In the genomic region with DNA sequence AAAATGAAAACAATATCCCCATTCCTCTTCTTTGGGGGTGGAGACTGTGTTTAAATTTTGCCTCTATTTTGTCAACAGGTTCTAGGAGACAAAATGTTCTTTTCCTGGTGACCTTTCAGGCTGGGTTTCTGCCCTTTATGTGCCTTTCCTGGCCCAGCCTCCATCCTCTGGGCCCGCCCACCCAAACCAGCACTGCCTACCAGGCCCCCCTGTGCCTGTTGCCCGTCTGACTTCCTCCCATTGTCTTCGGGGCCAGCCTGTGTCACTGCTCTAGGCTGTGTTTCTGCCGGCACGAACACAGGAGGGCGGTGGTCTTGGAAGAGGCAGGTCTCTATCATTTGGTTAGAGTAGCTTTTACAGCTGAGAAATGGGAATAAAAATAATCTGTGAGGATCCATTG, we compare ENCODE assay signal across 8 cellular contexts. TPM values are rescaled to one million over a fixed set of nuclear protein-coding genes. Genes with fewer than 3 reads are reported as not detected.
DNase-seq lines count a peak whose midpoint lies in the region; ATAC-seq and TF ChIP-seq lines count a peak whose summit lies in the region.

No MANE protein-coding gene starts in this region.

- no peaks in the 10 kb centered on the region for H3K27me3 Mint-ChIP-seq in CD4-positive, alpha-beta T cell
- no peaks in the 10 kb centered on the region for H3K27me3 Mint-ChIP-seq in activated CD4-positive, alpha-beta T cell treated with anti-CD3 and anti-CD28 coated beads, Interleukin-2, amount 10 ng/mL, durations not matched to agents 7 days and 5 days
- H3K27me3 Mint-ChIP-seq in endothelial cell (ENCODE audit: unreplicated experiment) (peaks cover 8% of the 10 kb centered on the region), nephron (ENCODE audit: low read depth) (no peaks in the 10 kb centered on the region), type B pancreatic cell (no peaks in the 10 kb centered on the region)

- no peaks in the 10 kb centered on the region for H3K9me3 ChIP-seq in CD4-positive, alpha-beta T cell (ENCODE audit: control insufficient read depth, low read length)

- CTCF ChIA-PET in CD4-positive, alpha-beta T cell (lab: Charles Lee): interaction anchor here (0.6 to 19.9 kb wide), 8 partner anchors 9 to 33 kb away, joined by 3 to 250 read pairs (median 8); no protein-coding TSS in a partner anchor
- CTCF ChIA-PET in activated CD4-positive, alpha-beta T cell treated with anti-CD3 and anti-CD28 coated beads, Interleukin-2, amount 10 ng/mL, durations not matched to agents 7 days and 5 days (lab: Charles Lee): interaction anchor here (0.6 to 4.5 kb wide), 7 partner anchors 8 to 84 kb away, joined by 3 to 37 read pairs (median 5); no protein-coding TSS in a partner anchor

- H3K9me3 Mint-ChIP-seq in CD4-positive, alpha-beta T cell: no peaks in the 10 kb centered on the region
- no peaks in the 10 kb centered on the region for H3K9me3 Mint-ChIP-seq in activated CD4-positive, alpha-beta T cell treated with anti-CD3 and anti-CD28 coated beads, Interleukin-2, amount 10 ng/mL, durations not matched to agents 7 days and 5 days
- H3K9me3 Mint-ChIP-seq in endothelial cell (ENCODE audit: unreplicated experiment) (no peaks in the 10 kb centered on the region), nephron (no peaks in the 10 kb centered on the region), type B pancreatic cell (no peaks in the 10 kb centered on the region)

- peak overlapping the region; percentile 92 for H3K27ac Mint-ChIP-seq in CD4-positive, alpha-beta T cell
- H3K27ac Mint-ChIP-seq in activated CD4-positive, alpha-beta T cell treated with anti-CD3 and anti-CD28 coated beads, Interleukin-2, amount 10 ng/mL, durations not matched to agents 7 days and 5 days: peak overlapping the region; percentile 92
- peak overlapping the region; percentile 99 for H3K27ac Mint-ChIP-seq in endothelial cell (ENCODE audit: unreplicated experiment)
- H3K27ac Mint-ChIP-seq in nephron: peak overlapping the region; percentile 80 to 96 (median 84)
- H3K27ac Mint-ChIP-seq in type B pancreatic cell: peak overlapping the region; percentile 92

- peaks cover 96% of the 10 kb centered on the region for H3K4me1 Mint-ChIP-seq in CD4-positive, alpha-beta T cell (ENCODE audit: low read depth)
- peaks cover 98% of the 10 kb centered on the region for H3K4me1 Mint-ChIP-seq in activated CD4-positive, alpha-beta T cell treated with anti-CD3 and anti-CD28 coated beads, Interleukin-2, amount 10 ng/mL, durations not matched to agents 7 days and 5 days
- H3K4me1 Mint-ChIP-seq in endothelial cell (ENCODE audit: unreplicated experiment) (peaks cover 73% of the 10 kb centered on the region), nephron (peaks cover 81% of the 10 kb centered on the region), type B pancreatic cell (ENCODE audit: unreplicated experiment) (peaks cover 83% of the 10 kb centered on the region)

- no peak for TF ChIP-seq CTCF in CD4-positive, alpha-beta T cell (IDR thresholded peaks at IDR 0.05)
- TF ChIP-seq CTCF in endothelial cell (IDR thresholded peaks at IDR 0.05; ENCODE audit: unreplicated experiment) (no peak), nephron (IDR thresholded peaks at IDR 0.05; ENCODE audit: unreplicated experiment in 3 of 3) (no peak), type B pancreatic cell (conservative IDR thresholded peaks at IDR 0.05) (no peak)

- H3K27me3 ChIP-seq in CD4-positive, alpha-beta T cell (ENCODE audit: control insufficient read depth, insufficient read depth, low read length): no peaks in the 10 kb centered on the region

- intact Hi-C loops in CD4-positive, alpha-beta T cell (cut with DNase I, micrococcal nuclease): loop anchor here in 1 of 2 experiments (1.0 to 10.0 kb wide), 4 partner anchors 9 to 263 kb away; a partner anchor contains a TSS

- peak; percentile 35 to 80 (median 70) for DNase-seq in CD4-positive, alpha-beta T cell
- peak; percentile 50 for DNase-seq in activated CD4-positive, alpha-beta T cell treated with anti-CD3 and anti-CD28 coated beads, Interleukin-2, amount 10 ng/mL, durations not matched to agents 7 days and 5 days
- DNase-seq in endothelial cell (ENCODE audit: low spot score) (peak; percentile 90), type B pancreatic cell (ENCODE audit: extremely low spot score, unreplicated experiment) (no peak), AML-193 (lab: John Stamatoyannopoulos, UW) (no peak), kidney tubule cell (ENCODE audit: low spot score) (no peak)

- POLR2A ChIA-PET in CD4-positive, alpha-beta T cell (lab: Charles Lee): interaction anchor here (0.7 to 22.9 kb wide), 7 partner anchors 9 to 60 kb away, joined by 3 to 420 read pairs (median 26); a partner anchor contains a TSS
- POLR2A ChIA-PET in activated CD4-positive, alpha-beta T cell treated with anti-CD3 and anti-CD28 coated beads, Interleukin-2, amount 10 ng/mL, durations not matched to agents 7 days and 5 days (lab: Charles Lee): no interaction called here

- ATAC-seq in CD4-positive, alpha-beta T cell (ENCODE audit: poor library complexity): peak; percentile 35
- ATAC-seq in HG03039 (IDR thresholded peaks at IDR 0.05; ENCODE audit: unreplicated experiment): no peak

- H3K36me3 Mint-ChIP-seq in CD4-positive, alpha-beta T cell (ENCODE audit: low read depth): peaks cover 66% of the 10 kb centered on the region
- H3K36me3 Mint-ChIP-seq in activated CD4-positive, alpha-beta T cell treated with anti-CD3 and anti-CD28 coated beads, Interleukin-2, amount 10 ng/mL, durations not matched to agents 7 days and 5 days (ENCODE audit: low read depth): peaks cover 78% of the 10 kb centered on the region
- H3K36me3 Mint-ChIP-seq in endothelial cell (ENCODE audit: low read depth, unreplicated experiment) (peaks cover 22% of the 10 kb centered on the region), nephron (ENCODE audit: low read depth) (peaks cover 7% of the 10 kb centered on the region), type B pancreatic cell (peaks cover 12% of the 10 kb centered on the region)

- H3K27ac ChIP-seq in CD4-positive, alpha-beta T cell (ENCODE audit: low read depth, low read length): peak overlapping the region; percentile 91

- H3K4me3 Mint-ChIP-seq in CD4-positive, alpha-beta T cell: peak overlapping the region; percentile 91
- H3K4me3 Mint-ChIP-seq in activated CD4-positive, alpha-beta T cell treated with anti-CD3 and anti-CD28 coated beads, Interleukin-2, amount 10 ng/mL, durations not matched to agents 7 days and 5 days: peak overlapping the region; percentile 67
- H3K4me3 Mint-ChIP-seq in endothelial cell (ENCODE audit: unreplicated experiment): no peak overlapping the region
- H3K4me3 Mint-ChIP-seq in nephron: no peak overlapping the region
- H3K4me3 Mint-ChIP-seq in type B pancreatic cell: peak overlapping the region; percentile 65

RNA-seq across cellular contexts. Expression of a gene that starts 13.9 kb away (rescaled TPM):
- 100 to 1,000 TPM; 167 to 168 TPM for total RNA-seq in CD4-positive, alpha-beta T cell
- total RNA-seq in activated CD4-positive, alpha-beta T cell treated with anti-CD3 and anti-CD28 coated beads, Interleukin-2, amount 10 ng/mL, durations not matched to agents 7 days and 5 days: 100 to 1,000 TPM; 127 to 143 TPM
- total RNA-seq in endothelial cell (ENCODE audit: unreplicated experiment) (147 TPM), type B pancreatic cell (ENCODE audit: low replicate concordance) (111 and 159 TPM in 2 replicates)

RNA-seq across cellular contexts. Expression of a gene that starts 59.7 kb away (rescaled TPM):
- total RNA-seq in CD4-positive, alpha-beta T cell: 1 to 10 TPM; 3.9 to 4.6 TPM
- 1 to 10 TPM; 5.4 to 5.7 TPM for total RNA-seq in activated CD4-positive, alpha-beta T cell treated with anti-CD3 and anti-CD28 coated beads, Interleukin-2, amount 10 ng/mL, durations not matched to agents 7 days and 5 days
- total RNA-seq in endothelial cell (ENCODE audit: unreplicated experiment): 147 TPM
- 73.5 and 89.2 TPM in 2 replicates for total RNA-seq in type B pancreatic cell (ENCODE audit: low replicate concordance)

Comparison
In these comparisons a context has a peak if more than half of its experiments do, and no peak if none do; other contexts are left out.
1. DNase-seq: peak in CD4-positive, alpha-beta T cell (10 of 10), activated CD4-positive, alpha-beta T cell treated with anti-CD3 and anti-CD28 coated beads, Interleukin-2, amount 10 ng/mL, durations not matched to agents 7 days and 5 days (single experiment) and endothelial cell (single experiment); none in type B pancreatic cell (single experiment), AML-193 (0 of 2) and kidney tubule cell (single experiment).
2. H3K4me3 Mint-ChIP-seq: peak in CD4-positive, alpha-beta T cell (single experiment), activated CD4-positive, alpha-beta T cell treated with anti-CD3 and anti-CD28 coated beads, Interleukin-2, amount 10 ng/mL, durations not matched to agents 7 days and 5 days (single experiment) and type B pancreatic cell (single experiment); none in endothelial cell (single experiment) and nephron (0 of 3).
3. RNA of a gene that starts 59.7 kb away (total RNA-seq): 147 TPM in endothelial cell (single experiment) and 73.5 to 89.2 TPM in type B pancreatic cell; 5.4 to 5.7 TPM in activated CD4-positive, alpha-beta T cell treated with anti-CD3 and anti-CD28 coated beads, Interleukin-2, amount 10 ng/mL, durations not matched to agents 7 days and 5 days and 3.9 to 4.6 TPM in CD4-positive, alpha-beta T cell; every median in the first group is over 10 times any median in the second.
4. Peak in every context shown above with its lines, with median percentiles within 50 percentile points of each other: H3K27ac Mint-ChIP-seq.